In genomic region chr5:181221792-181222629, GRCh38 we compare ENCODE assay signal across 1 cellular context.
A peak's percentile ranks its signal among the peaks of the same experiment; 100 is the strongest.
TF ChIP-seq lines count a peak whose summit lies in the region.

No MANE protein-coding gene starts in this region.

TF ChIP-seq in HepG2, 621 proteins besides CTCF, POLR2A, EP300 and RAD21 (continued from another document and continues in another):
- no peak for TF ChIP-seq ZHX1 (CRISPR knock-in tag; IDR thresholded peaks at IDR 0.05; ENCODE audit: low read depth)
- no peak for TF ChIP-seq HHEX (CRISPR knock-in tag; IDR thresholded peaks at IDR 0.05)
- TF ChIP-seq FUBP1 (CRISPR knock-in tag; IDR thresholded peaks at IDR 0.05; ENCODE audit: borderline replicate concordance): no peak
- TF ChIP-seq NFYC (CRISPR knock-in tag; IDR thresholded peaks at IDR 0.05): no peak
- TF ChIP-seq ZNF331 (CRISPR knock-in tag; IDR thresholded peaks at IDR 0.05): peak; percentile 90
- TF ChIP-seq ZNF24 (IDR thresholded peaks at IDR 0.05): peak; percentile 98
- TF ChIP-seq ZBED4 (CRISPR knock-in tag; IDR thresholded peaks at IDR 0.05; ENCODE audit: borderline replicate concordance): no peak
- peak; percentile 98; the same call in 1 of the 2 replicates for TF ChIP-seq ZNF567 (CRISPR knock-in tag; IDR thresholded peaks at IDR 0.05; ENCODE audit: borderline replicate concordance)
- TF ChIP-seq ZBTB42 (CRISPR knock-in tag; IDR thresholded peaks at IDR 0.05): no peak
- TF ChIP-seq CENPBD1 (CRISPR knock-in tag; IDR thresholded peaks at IDR 0.05; ENCODE audit: borderline replicate concordance, low read depth): 0 out of 2 replicates have a peak, but pooled peaks have one; percentile 90
- TF ChIP-seq SNAI1 (CRISPR knock-in tag; IDR thresholded peaks at IDR 0.05; ENCODE audit: borderline replicate concordance): peak; percentile 30; the same call in 1 of the 2 replicates
- TF ChIP-seq, protein P1, sequence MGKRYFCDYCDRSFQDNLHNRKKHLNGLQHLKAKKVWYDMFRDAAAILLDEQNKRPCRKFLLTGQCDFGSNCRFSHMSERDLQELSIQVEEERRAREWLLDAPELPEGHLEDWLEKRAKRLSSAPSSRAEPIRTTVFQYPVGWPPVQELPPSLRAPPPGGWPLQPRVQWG (CRISPR knock-in tag; IDR thresholded peaks at IDR 0.05; ENCODE audit: borderline replicate concordance, low read depth): no peak
- no peak for TF ChIP-seq NFIC (IDR thresholded peaks at IDR 0.05; ENCODE audit: low read length)
- TF ChIP-seq ZNF101 (CRISPR knock-in tag; IDR thresholded peaks at IDR 0.05; ENCODE audit: borderline replicate concordance, low read depth): no peak
- peak; percentile 46; the same call in 1 of the 2 replicates for TF ChIP-seq ZNF317 (CRISPR knock-in tag; IDR thresholded peaks at IDR 0.05)
- no peak; the same call in 1 of the 2 replicates for TF ChIP-seq MTA1 (CRISPR knock-in tag; IDR thresholded peaks at IDR 0.05; ENCODE audit: borderline replicate concordance)
- 0 out of 2 replicates have a peak, but pooled peaks have one; percentile 82 for TF ChIP-seq ZSCAN20 (CRISPR knock-in tag; IDR thresholded peaks at IDR 0.05; ENCODE audit: borderline replicate concordance)
- peak; percentile 95 for TF ChIP-seq MAF1 (CRISPR knock-in tag; IDR thresholded peaks at IDR 0.05; ENCODE audit: borderline replicate concordance)
- no peak; the same call in 1 of the 2 replicates for TF ChIP-seq ZNF7 (CRISPR knock-in tag; IDR thresholded peaks at IDR 0.05)
- TF ChIP-seq, protein P2, sequence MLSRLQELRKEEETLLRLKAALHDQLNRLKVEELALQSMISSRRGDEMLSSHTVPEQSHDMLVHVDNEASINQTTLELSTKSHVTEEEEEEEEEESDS (CRISPR knock-in tag; IDR thresholded peaks at IDR 0.05; ENCODE audit: borderline replicate concordance): no peak
- no peak for TF ChIP-seq GABPA (IDR thresholded peaks at IDR 0.05; ENCODE audit: low read depth, low read length)
- peak; percentile 72 for TF ChIP-seq GABPA (CRISPR knock-in tag; IDR thresholded peaks at IDR 0.05; ENCODE audit: low read depth)
- TF ChIP-seq, protein P3, sequence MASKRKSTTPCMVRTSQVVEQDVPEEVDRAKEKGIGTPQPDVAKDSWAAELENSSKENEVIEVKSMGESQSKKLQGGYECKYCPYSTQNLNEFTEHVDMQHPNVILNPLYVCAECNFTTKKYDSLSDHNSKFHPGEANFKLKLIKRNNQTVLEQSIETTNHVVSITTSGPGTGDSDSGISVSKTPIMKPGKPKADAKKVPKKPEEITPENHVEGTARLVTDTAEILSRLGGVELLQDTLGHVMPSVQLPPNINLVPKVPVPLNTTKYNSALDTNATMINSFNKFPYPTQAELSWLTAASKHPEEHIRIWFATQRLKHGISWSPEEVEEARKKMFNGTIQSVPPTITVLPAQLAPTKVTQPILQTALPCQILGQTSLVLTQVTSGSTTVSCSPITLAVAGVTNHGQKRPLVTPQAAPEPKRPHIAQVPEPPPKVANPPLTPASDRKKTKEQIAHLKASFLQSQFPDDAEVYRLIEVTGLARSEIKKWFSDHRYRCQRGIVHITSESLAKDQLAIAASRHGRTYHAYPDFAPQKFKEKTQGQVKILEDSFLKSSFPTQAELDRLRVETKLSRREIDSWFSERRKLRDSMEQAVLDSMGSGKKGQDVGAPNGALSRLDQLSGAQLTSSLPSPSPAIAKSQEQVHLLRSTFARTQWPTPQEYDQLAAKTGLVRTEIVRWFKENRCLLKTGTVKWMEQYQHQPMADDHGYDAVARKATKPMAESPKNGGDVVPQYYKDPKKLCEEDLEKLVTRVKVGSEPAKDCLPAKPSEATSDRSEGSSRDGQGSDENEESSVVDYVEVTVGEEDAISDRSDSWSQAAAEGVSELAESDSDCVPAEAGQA (IDR thresholded peaks at IDR 0.05; ENCODE audit: low read depth): 0 out of 2 replicates have a peak, but pooled peaks have one; percentile 27
- TF ChIP-seq, protein P3 (CRISPR knock-in tag; IDR thresholded peaks at IDR 0.05; ENCODE audit: borderline replicate concordance): peak; percentile 69; the same call in 1 of the 2 replicates
- TF ChIP-seq IKZF1 (IDR thresholded peaks at IDR 0.05): no peak
- TF ChIP-seq HNRNPL (IDR thresholded peaks at IDR 0.05; ENCODE audit: low read depth, low read length): no peak
- no peak for TF ChIP-seq NFAT5 (CRISPR knock-in tag; IDR thresholded peaks at IDR 0.05)
- TF ChIP-seq, protein P4, sequence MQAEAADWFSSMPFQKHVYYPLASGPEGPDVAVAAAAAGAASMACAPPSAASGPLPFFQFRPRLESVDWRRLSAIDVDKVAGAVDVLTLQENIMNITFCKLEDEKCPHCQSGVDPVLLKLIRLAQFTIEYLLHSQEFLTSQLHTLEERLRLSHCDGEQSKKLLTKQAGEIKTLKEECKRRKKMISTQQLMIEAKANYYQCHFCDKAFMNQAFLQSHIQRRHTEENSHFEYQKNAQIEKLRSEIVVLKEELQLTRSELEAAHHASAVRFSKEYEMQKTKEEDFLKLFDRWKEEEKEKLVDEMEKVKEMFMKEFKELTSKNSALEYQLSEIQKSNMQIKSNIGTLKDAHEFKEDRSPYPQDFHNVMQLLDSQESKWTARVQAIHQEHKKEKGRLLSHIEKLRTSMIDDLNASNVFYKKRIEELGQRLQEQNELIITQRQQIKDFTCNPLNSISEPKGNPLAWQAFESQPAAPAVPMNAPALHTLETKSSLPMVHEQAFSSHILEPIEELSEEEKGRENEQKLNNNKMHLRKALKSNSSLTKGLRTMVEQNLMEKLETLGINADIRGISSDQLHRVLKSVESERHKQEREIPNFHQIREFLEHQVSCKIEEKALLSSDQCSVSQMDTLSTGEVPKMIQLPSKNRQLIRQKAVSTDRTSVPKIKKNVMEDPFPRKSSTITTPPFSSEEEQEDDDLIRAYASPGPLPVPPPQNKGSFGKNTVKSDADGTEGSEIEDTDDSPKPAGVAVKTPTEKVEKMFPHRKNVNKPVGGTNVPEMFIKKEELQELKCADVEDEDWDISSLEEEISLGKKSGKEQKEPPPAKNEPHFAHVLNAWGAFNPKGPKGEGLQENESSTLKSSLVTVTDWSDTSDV (CRISPR knock-in tag; IDR thresholded peaks at IDR 0.05): peak; percentile 97
- no peak for TF ChIP-seq TMF1 (CRISPR knock-in tag; IDR thresholded peaks at IDR 0.05; ENCODE audit: low read depth)
- no peak for TF ChIP-seq ZNF773 (CRISPR knock-in tag; IDR thresholded peaks at IDR 0.05; ENCODE audit: borderline replicate concordance)
- peak; percentile 5; the same call in 1 of the 2 replicates for TF ChIP-seq SIN3B (IDR thresholded peaks at IDR 0.05; ENCODE audit: low read length)
- TF ChIP-seq HOXA5 (CRISPR knock-in tag; IDR thresholded peaks at IDR 0.05): peak; percentile 85; the same call in 1 of the 2 replicates
